Comparison of ENCODE assay signal across 20 cellular contexts in the genomic region with DNA sequence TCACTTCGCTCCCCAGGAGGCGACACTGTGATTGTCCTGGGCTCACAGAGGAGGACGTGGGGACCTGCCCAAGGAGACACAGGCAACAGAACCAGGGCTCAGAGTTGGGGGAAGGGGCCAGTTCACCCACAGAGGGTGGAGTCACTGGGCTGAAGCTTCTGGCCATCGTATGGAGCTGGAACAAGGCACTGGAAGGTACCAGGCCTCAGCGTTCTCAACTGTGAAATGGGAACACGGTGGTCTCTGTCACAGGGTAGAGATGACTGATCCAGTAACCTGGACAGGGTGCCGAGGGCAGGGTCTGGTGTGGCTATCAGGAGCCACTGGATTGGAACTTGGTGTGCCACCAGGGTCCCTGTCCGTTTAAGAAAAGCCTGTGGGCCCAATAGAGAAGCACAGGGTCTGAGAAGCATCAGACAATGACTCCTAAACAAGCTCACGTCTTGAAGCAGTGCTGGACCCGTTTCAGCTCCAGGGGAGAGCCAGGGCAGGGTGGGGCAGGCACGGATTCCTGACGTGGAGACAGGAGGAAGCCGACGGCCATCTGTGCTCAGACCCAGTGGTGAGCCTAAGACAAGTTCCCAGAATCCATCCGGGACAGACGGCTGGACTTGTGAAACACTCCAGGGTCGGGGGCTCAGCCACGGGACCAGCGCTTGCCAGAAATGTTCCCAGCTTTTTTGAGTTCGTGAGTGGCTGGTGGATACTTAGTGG. TPM values are rescaled to one million over a fixed set of nuclear protein-coding genes. Genes with fewer than 3 reads are reported as not detected.
DNase-seq lines count a peak whose midpoint lies in the region; ATAC-seq and TF ChIP-seq lines count a peak whose summit lies in the region.
"Had no signal": no experiment of that assay in that cellular context is flagged by ENCODE, and none has a peak within 500 bp of the region (broad histone marks: within the 10 kb centered on the region; RNA-seq: fewer than 3 reads in every experiment).

No MANE protein-coding gene starts in this region.

- H3K9me3 ChIP-seq in left ventricle myocardium inferior (replicated peaks) (no peaks in the 10 kb centered on the region), ovary (no peaks in the 10 kb centered on the region), upper lobe of right lung (no peaks in the 10 kb centered on the region)
- H3K9me3 ChIP-seq: esophagus squamous epithelium, SJSA1 had no signal

- TF ChIP-seq POLR2A in ovary (IDR thresholded peaks at IDR 0.05): no peak

- H3K4me1 ChIP-seq in left ventricle myocardium inferior: peaks cover 25% of the 10 kb centered on the region
- peaks cover 6% of the 10 kb centered on the region for H3K4me1 ChIP-seq in ovary (ENCODE audit: insufficient read depth)
- H3K4me1 ChIP-seq in upper lobe of right lung: no peaks in the 10 kb centered on the region
- H3K4me1 ChIP-seq: SJSA1 had no signal

- WGBS in ovary, 3 donors: 62 to 86% (median 67%) methylated on average over 20 of the region's 20 CpGs

- no peak for TF ChIP-seq EP300 in ovary (IDR thresholded peaks at IDR 0.05)

- H3K4me3 ChIP-seq in left ventricle myocardium inferior (no peak overlapping the region), ovary (no peak overlapping the region), upper lobe of right lung (no peak overlapping the region)
- H3K4me3 ChIP-seq: esophagus squamous epithelium, PC-9, SJSA1, skin epidermis had no signal

- TF ChIP-seq CTCF in left ventricle myocardium inferior (IDR thresholded peaks at IDR 0.05; ENCODE audit: borderline replicate concordance) (no peak), ovary (IDR thresholded peaks at IDR 0.05) (no peak), upper lobe of right lung (IDR thresholded peaks at IDR 0.05) (no peak)

- H3K27ac ChIP-seq in left ventricle myocardium inferior (replicated peaks) (peak overlapping the region; percentile 57), ovary (peak overlapping the region in 1 of 2 donors; percentile 52), upper lobe of right lung (peak overlapping the region; percentile 36)
- H3K27ac ChIP-seq: 22Rv1, PC-9, SJSA1, skin epidermis had no signal

- ATAC-seq in upper lobe of right lung (no peak), GM21619 (IDR thresholded peaks at IDR 0.05; ENCODE audit: unreplicated experiment) (no peak)
- ATAC-seq: activated T-helper 17 cell treated with anti-CD3 and anti-CD28 coated beads, Interleukin-2, amount 50 U/mL, for 72 hours had no signal

- H3K27me3 ChIP-seq in left ventricle myocardium inferior (ENCODE audit: low read depth) (no peaks in the 10 kb centered on the region), ovary (no peaks in the 10 kb centered on the region), upper lobe of right lung (no peaks in the 10 kb centered on the region)
- H3K27me3 ChIP-seq: esophagus squamous epithelium had no signal

- intact Hi-C loops in left ventricle myocardium inferior (cut with micrococcal nuclease): no loop called here
- intact Hi-C loops in ovary (cut with DNase I): no loop called here
- intact Hi-C loops in upper lobe of right lung (cut with DNase I): no loop called here

- DNase-seq in DMS 273 (lab: John Stamatoyannopoulos, UW; ENCODE audit: unreplicated experiment): peak; percentile 21
- no peak for DNase-seq in DMS 273 treated with DMSO at 0.1 percent for 48 hours (lab: John Stamatoyannopoulos, UW)
- DNase-seq in left ventricle myocardium inferior: peak; percentile 64
- peak in 3 of 5 donors; percentile 54 to 66 (median 59) for DNase-seq in ovary
- DNase-seq in upper lobe of right lung: no peak
- no peak for DNase-seq in NCI-H2171 (lab: John Stamatoyannopoulos, UW)
- DNase-seq in NCI-H2227 (lab: John Stamatoyannopoulos, UW; ENCODE audit: unreplicated experiment): no peak
- DNase-seq: activated CD4-positive, CD25-positive, alpha-beta regulatory T cell treated with anti-CD3 and anti-CD28 coated beads, Interleukin-2, amount 50 U/mL, for 72 hours; activated naive CD8-positive, alpha-beta T cell treated with anti-CD3 and anti-CD28 coated beads, Interleukin-2, amount 10 ng/mL, durations not matched to agents 7 days and 5 days; effector CD4-positive, alpha-beta T cell; esophagus squamous epithelium; NCI-H1417 treated with DMSO at 0.1 percent for 48 hours; occipital lobe; PC-9; stimulated activated CD4-positive, alpha-beta T cell treated with anti-CD3 and anti-CD28 coated beads, Interleukin-4, amount 100 ng/mL, for 1 hour had no signal

- no peaks in the 10 kb centered on the region for H3K36me3 ChIP-seq in left ventricle myocardium inferior
- no peaks in the 10 kb centered on the region for H3K36me3 ChIP-seq in ovary
- no peaks in the 10 kb centered on the region for H3K36me3 ChIP-seq in upper lobe of right lung
- H3K36me3 ChIP-seq: esophagus squamous epithelium, SJSA1 had no signal

RNA-seq across cellular contexts. Expression of gene KCNQ1OT1, which starts 25.0 kb away (rescaled TPM):
- total RNA-seq in left ventricle myocardium inferior (0.33 TPM), ovary (10 to 100 TPM in 1 of 7 donors, 1 to 10 TPM in 6; 3.9 to 11.5 (median 6.8) TPM), upper lobe of right lung (2.0 TPM)
- under 1 TPM; 0.43 to 0.52 TPM for polyA plus RNA-seq in ovary

Comparison
In these comparisons a context has a peak if more than half of its experiments do, and no peak if none do; other contexts are left out.
1. DNase-seq: peak in DMS 273 (single experiment), left ventricle myocardium inferior (single experiment) and ovary (3 of 5); none in DMS 273 treated with DMSO at 0.1 percent for 48 hours (single experiment), upper lobe of right lung (single experiment), NCI-H2171 (single experiment) and NCI-H2227 (single experiment).